In genomic region chr3:181717505-181717904, GRCh38 we compare ENCODE assay signal across 26 cellular contexts. TPM values are rescaled to one million over a fixed set of nuclear protein-coding genes. Genes with fewer than 3 reads are reported as not detected.
A peak's percentile ranks its signal among the peaks of the same experiment; 100 is the strongest.
DNase-seq lines count a peak whose midpoint lies in the region; ATAC-seq and TF ChIP-seq lines count a peak whose summit lies in the region.
"Had no signal": no experiment of that assay in that cellular context is flagged by ENCODE, and none has a peak within 500 bp of the region (broad histone marks: within the 10 kb centered on the region; RNA-seq: fewer than 3 reads in every experiment).

No MANE protein-coding gene starts in this region.

- H3K4me2 ChIP-seq in neural progenitor cell: peak overlapping the region; percentile 99
- H3K4me2 ChIP-seq: smooth muscle cell had no signal

- H3K4me3 ChIP-seq in dorsolateral prefrontal cortex (peak overlapping the region; percentile 19 to 93 (median 66)), neural progenitor cell (peak overlapping the region; percentile 98), left lung (no peak overlapping the region)
- H3K4me3 ChIP-seq: heart left ventricle, smooth muscle cell had no signal

- H3K9me3 ChIP-seq in ES-I3 (ENCODE audit: control insufficient read depth, insufficient read depth, low read length): no peaks in the 10 kb centered on the region
- no peaks in the 10 kb centered on the region for H3K9me3 ChIP-seq in neural progenitor cell (ENCODE audit: low read depth)
- H3K9me3 ChIP-seq in left lung: no peaks in the 10 kb centered on the region
- H3K9me3 ChIP-seq: heart left ventricle had no signal

- H3K27me3 ChIP-seq in dorsolateral prefrontal cortex (peaks cover 0 to 100% (median 61%) of the 10 kb centered on the region in 45 donors), neural progenitor cell (no peaks in the 10 kb centered on the region), left lung (peaks cover 99 to 100% of the 10 kb centered on the region in 2 donors)

- DNase-seq in NCI-H69 (lab: John Stamatoyannopoulos, UW) (peak; percentile 84), dorsolateral prefrontal cortex (no peak), neural progenitor cell (ENCODE audit: low spot score) (no peak), T1000 (lab: John Stamatoyannopoulos, UW) (no peak), SKM-1 treated with dmso at 0.1 percent for 144 hours (lab: John Stamatoyannopoulos, UW; ENCODE audit: unreplicated experiment) (no peak), left lung (no peak)
- DNase-seq in activated naive CD8-positive, alpha-beta T cell treated with anti-CD3 and anti-CD28 coated beads for 36 hours: no peak
- DNase-seq: activated CD4-positive, alpha-beta T cell treated with anti-CD3 and anti-CD28 coated beads, Interleukin-2, amount 10 ng/mL, durations not matched to agents 24 days and 14 days; activated CD8-positive, alpha-beta memory T cell treated with anti-CD3 and anti-CD28 coated beads, Interleukin-2, amount 50 U/mL, for 48 hours; activated effector memory CD4-positive, alpha-beta T cell treated with Interleukin-2 at 50 U/mL for 16 hours; DMS 273 treated with DMSO at 0.1 percent for 48 hours; effector CD8-positive, alpha-beta T cell; heart left ventricle; mesenchymal stem cell; natural killer cell; NCI-H1092 treated with DMSO at 0.1 percent for 48 hours; NCI-H524; Right ventricle myocardium superior; stimulated activated CD4-positive, alpha-beta T cell treated with anti-CD3 and anti-CD28 coated beads, Interleukin-4, amount 100 ng/mL, for 24 hours; T-helper 1 cell had no signal

- peaks cover 98% of the 10 kb centered on the region for H4K20me1 ChIP-seq in neural progenitor cell (ENCODE audit: low read depth)

- peak overlapping the region; percentile 82 for H3K27ac Mint-ChIP-seq in neural progenitor cell
- no peak overlapping the region for H3K27ac Mint-ChIP-seq in activated naive CD8-positive, alpha-beta T cell treated with anti-CD3 and anti-CD28 coated beads for 36 hours
- H3K27ac Mint-ChIP-seq: activated CD4-positive, alpha-beta T cell treated with anti-CD3 and anti-CD28 coated beads, Interleukin-2, amount 10 ng/mL, durations not matched to agents 24 days and 14 days; natural killer cell had no signal

- peaks cover 32% of the 10 kb centered on the region for H3K4me1 ChIP-seq in ES-I3 (ENCODE audit: insufficient read depth, low read length)
- peaks cover 54% of the 10 kb centered on the region for H3K4me1 ChIP-seq in neural progenitor cell
- peaks cover 0 to 5% of the 10 kb centered on the region in 2 donors for H3K4me1 ChIP-seq in left lung

- no peak overlapping the region for H3K4me3 Mint-ChIP-seq in neural progenitor cell
- H3K4me3 Mint-ChIP-seq in activated naive CD8-positive, alpha-beta T cell treated with anti-CD3 and anti-CD28 coated beads for 36 hours: no peak overlapping the region
- H3K4me3 Mint-ChIP-seq: activated CD4-positive, alpha-beta T cell treated with anti-CD3 and anti-CD28 coated beads, Interleukin-2, amount 10 ng/mL, durations not matched to agents 24 days and 14 days; central memory CD8-positive, alpha-beta T cell; natural killer cell had no signal

- H3K9ac ChIP-seq in ES-I3 (ENCODE audit: low read depth, low read length) (peak overlapping the region; percentile 85), neural progenitor cell (peak overlapping the region; percentile 86)

- peaks cover 5% of the 10 kb centered on the region for H3K27me3 Mint-ChIP-seq in neural progenitor cell (ENCODE audit: insufficient read depth, low read depth)
- peaks cover 99% of the 10 kb centered on the region for H3K27me3 Mint-ChIP-seq in activated naive CD8-positive, alpha-beta T cell treated with anti-CD3 and anti-CD28 coated beads for 36 hours

- peaks cover 3% of the 10 kb centered on the region; the same call in 1 of the 2 replicates for H3K36me3 ChIP-seq in ES-I3 (ENCODE audit: insufficient read depth, low read length)
- H3K36me3 ChIP-seq in neural progenitor cell: peaks cover 44% of the 10 kb centered on the region
- no peaks in the 10 kb centered on the region for H3K36me3 ChIP-seq in left lung
- H3K36me3 ChIP-seq: heart left ventricle had no signal

- intact Hi-C loops in dorsolateral prefrontal cortex (cut with DNase I) (loop anchor here in 1 of 2 donors (10.0 kb wide), 1 partner anchor 897 kb away; no protein-coding TSS in a partner anchor), left lung (cut with DNase I) (no loop called here)

- H3F3A ChIP-seq in neural progenitor cell (ENCODE audit: low read depth): peaks cover 100% of the 10 kb centered on the region

- H3K27ac ChIP-seq in dorsolateral prefrontal cortex: peak overlapping the region in 57 of 59 donors; percentile 27 to 100 (median 94)
- peak overlapping the region; percentile 99 for H3K27ac ChIP-seq in neural progenitor cell
- no peak overlapping the region for H3K27ac ChIP-seq in left lung
- H3K27ac ChIP-seq: heart left ventricle had no signal

- H3K4me1 Mint-ChIP-seq in neural progenitor cell: peaks cover 54% of the 10 kb centered on the region
- peaks cover 11% of the 10 kb centered on the region for H3K4me1 Mint-ChIP-seq in activated naive CD8-positive, alpha-beta T cell treated with anti-CD3 and anti-CD28 coated beads for 36 hours
- H3K4me1 Mint-ChIP-seq: activated CD4-positive, alpha-beta T cell treated with anti-CD3 and anti-CD28 coated beads, Interleukin-2, amount 10 ng/mL, durations not matched to agents 24 days and 14 days; central memory CD8-positive, alpha-beta T cell; natural killer cell had no signal

- H3K36me3 Mint-ChIP-seq in neural progenitor cell: peaks cover 39% of the 10 kb centered on the region
- H3K36me3 Mint-ChIP-seq in activated naive CD8-positive, alpha-beta T cell treated with anti-CD3 and anti-CD28 coated beads for 36 hours: peaks cover 11% of the 10 kb centered on the region

- ATAC-seq in left lung: no peak
- ATAC-seq: heart left ventricle, natural killer cell had no signal

- peaks cover 3% of the 10 kb centered on the region for H3K9me3 Mint-ChIP-seq in neural progenitor cell
- peaks cover 17% of the 10 kb centered on the region for H3K9me3 Mint-ChIP-seq in activated naive CD8-positive, alpha-beta T cell treated with anti-CD3 and anti-CD28 coated beads for 36 hours
- H3K9me3 Mint-ChIP-seq: activated CD4-positive, alpha-beta T cell treated with anti-CD3 and anti-CD28 coated beads, Interleukin-2, amount 10 ng/mL, durations not matched to agents 24 days and 14 days had no signal

- H3K79me2 ChIP-seq in neural progenitor cell (ENCODE audit: low read depth): peaks cover 99% of the 10 kb centered on the region

- TF ChIP-seq CTCF in dorsolateral prefrontal cortex (IDR thresholded peaks at IDR 0.05 in 54 of 56, conservative IDR thresholded peaks at IDR 0.05 in 2 of 56; ENCODE audit: low read depth in 1 of 56, partially characterized antibody in 56 of 56) (no peak), neural progenitor cell (IDR thresholded peaks at IDR 0.05) (no peak), left lung (IDR thresholded peaks at IDR 0.05) (no peak)

- H2AFZ ChIP-seq in neural progenitor cell (replicated peaks): no peak overlapping the region

RNA-seq across cellular contexts. Expression of gene SOX2, which starts 5.8 kb away (rescaled TPM):
- total RNA-seq in dorsolateral prefrontal cortex: 100 to 1,000 TPM in 10 of 120 experiments, 10 to 100 TPM in 110; 34.2 to 159 (median 72.8) TPM
- 584 and 605 TPM in 2 replicates for total RNA-seq in neural progenitor cell (ENCODE audit: low replicate concordance)
- not detected for total RNA-seq in activated naive CD8-positive, alpha-beta T cell treated with anti-CD3 and anti-CD28 coated beads for 36 hours
- 1 to 10 TPM in 1 of 2 donors, not detected in 1; 2.4 TPM for total RNA-seq in left lung
- total RNA-seq: activated CD4-positive, alpha-beta T cell treated with anti-CD3 and anti-CD28 coated beads, Interleukin-2, amount 10 ng/mL, durations not matched to agents 24 days and 14 days; fibroblast of lung; LHCN-M2; natural killer cell; pulmonary artery endothelial cell; smooth muscle cell had no signal

Comparison
In these comparisons a context has a peak if more than half of its experiments do, and no peak if none do; other contexts are left out.
1. H3K27ac ChIP-seq: peak in dorsolateral prefrontal cortex (57 of 59) and neural progenitor cell (single experiment); none in left lung (0 of 2).
2. H3K4me3 ChIP-seq: peak in dorsolateral prefrontal cortex (59 of 59) and neural progenitor cell (single experiment); none in left lung (0 of 2).
3. RNA of gene SOX2, which starts 5.8 kb away (total RNA-seq): 584 to 605 TPM in neural progenitor cell and 34.2 to 159 TPM in dorsolateral prefrontal cortex; 2.4 TPM in left lung and not detected in activated naive CD8-positive, alpha-beta T cell treated with anti-CD3 and anti-CD28 coated beads for 36 hours; every median in the first group is over 10 times any median in the second.